In the genomic region with DNA sequence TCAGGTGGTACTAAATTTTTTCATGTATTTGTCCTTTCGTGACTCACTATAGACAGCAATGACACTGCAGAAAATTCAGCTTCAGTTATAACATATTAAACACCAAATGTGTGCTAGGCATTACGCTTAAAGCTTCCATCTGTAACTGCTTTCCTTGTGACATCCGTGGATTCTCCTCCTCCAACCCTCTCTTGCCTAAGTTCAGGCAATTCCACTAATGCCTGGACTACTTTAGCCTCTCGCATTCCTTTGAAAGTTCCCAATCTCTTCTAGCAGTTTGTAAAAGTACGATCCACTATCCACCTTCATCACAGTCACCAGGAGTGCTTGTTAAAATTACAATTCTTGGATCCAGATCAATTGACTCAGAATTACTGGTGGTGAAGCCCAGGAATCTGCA, we compare ENCODE assay signal across 1 cellular context.
A peak's percentile ranks its signal among the peaks of the same experiment; 100 is the strongest.
TF ChIP-seq lines count a peak whose summit lies in the region.

No MANE protein-coding gene starts in this region.

TF ChIP-seq in K562, 482 proteins besides CTCF, POLR2A, EP300 and RAD21 (continued from another document):
- peak; percentile 26; the same call in 1 of the 2 replicates for TF ChIP-seq ZNF316 (IDR thresholded peaks at IDR 0.05)
- no peak for TF ChIP-seq BCOR (IDR thresholded peaks at IDR 0.05)
